Comparison of ENCODE assay signal across 1 cellular context in genomic region chr12:9064201-9064814, GRCh38.
TF ChIP-seq lines count a peak whose summit lies in the region.

No MANE protein-coding gene starts in this region.

TF ChIP-seq in HepG2, 621 proteins besides CTCF, POLR2A, EP300 and RAD21 (continued from another document):
- TF ChIP-seq ZNF407 (CRISPR knock-in tag; IDR thresholded peaks at IDR 0.05; ENCODE audit: not compliant biosample characterization) (no peak), GTF3A (CRISPR knock-in tag; conservative IDR thresholded peaks at IDR 0.05) (no peak), YY1 (IDR thresholded peaks at IDR 0.05; ENCODE audit: insufficient read depth, insufficient replicate concordance, low read depth, low read length) (peak; percentile 58), ZNF724P (CRISPR knock-in tag; IDR thresholded peaks at IDR 0.05; ENCODE audit: borderline replicate concordance) (no peak), HMGA1 (CRISPR knock-in tag; conservative IDR thresholded peaks at IDR 0.05) (no peak), ZNF263 (CRISPR knock-in tag; IDR thresholded peaks at IDR 0.05) (peak; percentile 98), ZMYM4 (CRISPR knock-in tag; IDR thresholded peaks at IDR 0.05) (peak; percentile 16; the same call in 1 of the 2 replicates), HNRNPLL (IDR thresholded peaks at IDR 0.05; ENCODE audit: low read depth, low read length, poor library complexity, severe bottlenecking) (peak; percentile 65), ZNF766 (CRISPR knock-in tag; IDR thresholded peaks at IDR 0.05; ENCODE audit: borderline replicate concordance) (0 out of 2 replicates have a peak, but pooled peaks have one; percentile 76), ZNF282 (IDR thresholded peaks at IDR 0.05; ENCODE audit: partially characterized antibody) (no peak), ARHGAP35 (CRISPR knock-in tag; IDR thresholded peaks at IDR 0.05; ENCODE audit: borderline replicate concordance) (no peak; the same call in 1 of the 2 replicates)
